In genomic region chr1:1431845-1432565, GRCh38 we compare ENCODE assay signal across 1 cellular context.
TF ChIP-seq lines count a peak whose summit lies in the region.

No MANE protein-coding gene starts in this region.

TF ChIP-seq in HepG2, 621 proteins besides CTCF, POLR2A, EP300 and RAD21 (continued from another document and continues in another):
- no peak for TF ChIP-seq GMEB2 (CRISPR knock-in tag; IDR thresholded peaks at IDR 0.05; ENCODE audit: low read depth)
- no peak for TF ChIP-seq ZFP37 (CRISPR knock-in tag; IDR thresholded peaks at IDR 0.05; ENCODE audit: borderline replicate concordance)
- TF ChIP-seq ETV6 (CRISPR knock-in tag; conservative IDR thresholded peaks at IDR 0.05) = peak; percentile 50; the same call in 1 of the 2 replicates
- TF ChIP-seq ZFX (CRISPR knock-in tag; IDR thresholded peaks at IDR 0.05; ENCODE audit: low read depth) = peak; percentile 98
- no peak for TF ChIP-seq SNAPC5 (CRISPR knock-in tag; IDR thresholded peaks at IDR 0.05; ENCODE audit: borderline replicate concordance)
- no peak; the same call in 1 of the 2 replicates for TF ChIP-seq ZNF512B (CRISPR knock-in tag; IDR thresholded peaks at IDR 0.05; ENCODE audit: borderline replicate concordance)
- no peak for TF ChIP-seq ZNF34 (CRISPR knock-in tag; IDR thresholded peaks at IDR 0.05; ENCODE audit: borderline replicate concordance)
- TF ChIP-seq HINFP (CRISPR knock-in tag; IDR thresholded peaks at IDR 0.05; ENCODE audit: low read depth) = no peak
- TF ChIP-seq DPF2 (CRISPR knock-in tag; IDR thresholded peaks at IDR 0.05; ENCODE audit: borderline replicate concordance, low read depth) = no peak; the same call in 1 of the 2 replicates
- no peak for TF ChIP-seq CENPX (CRISPR knock-in tag; IDR thresholded peaks at IDR 0.05)
- no peak for TF ChIP-seq CAMTA2 (CRISPR knock-in tag; IDR thresholded peaks at IDR 0.05; ENCODE audit: borderline replicate concordance)
- TF ChIP-seq CSRNP2 (CRISPR knock-in tag; conservative IDR thresholded peaks at IDR 0.05; ENCODE audit: low read depth) = no peak
- TF ChIP-seq PRMT3 (CRISPR knock-in tag; IDR thresholded peaks at IDR 0.05; ENCODE audit: borderline replicate concordance, low read depth) = no peak
- TF ChIP-seq FUBP1 (CRISPR knock-in tag; IDR thresholded peaks at IDR 0.05; ENCODE audit: borderline replicate concordance) = 0 out of 2 replicates have a peak, but pooled peaks have one; percentile 67
- no peak for TF ChIP-seq ZNF546 (CRISPR knock-in tag; conservative IDR thresholded peaks at IDR 0.05)
- no peak for TF ChIP-seq POGZ (CRISPR knock-in tag; IDR thresholded peaks at IDR 0.05)
- no peak for TF ChIP-seq ZNF30 (CRISPR knock-in tag; IDR thresholded peaks at IDR 0.05)
- TF ChIP-seq CENPBD1 (CRISPR knock-in tag; IDR thresholded peaks at IDR 0.05; ENCODE audit: borderline replicate concordance, low read depth) = no peak
- no peak for TF ChIP-seq FIP1L1 (IDR thresholded peaks at IDR 0.05; ENCODE audit: borderline replicate concordance, insufficient read depth, low read depth, low read length)
- no peak for TF ChIP-seq SP1 (IDR thresholded peaks at IDR 0.05)
- TF ChIP-seq SP1 (CRISPR knock-in tag; IDR thresholded peaks at IDR 0.05) = peak; percentile 37; the same call in 1 of the 2 replicates
- TF ChIP-seq HOXA7 (CRISPR knock-in tag; IDR thresholded peaks at IDR 0.05) = no peak
- TF ChIP-seq ZBTB7B (CRISPR knock-in tag; IDR thresholded peaks at IDR 0.05) = peak; percentile 95
- no peak for TF ChIP-seq ZNF567 (CRISPR knock-in tag; IDR thresholded peaks at IDR 0.05; ENCODE audit: borderline replicate concordance)
- TF ChIP-seq IRF2 (CRISPR knock-in tag; IDR thresholded peaks at IDR 0.05) = peak; percentile 76
- no peak for TF ChIP-seq ZNF678 (CRISPR knock-in tag; IDR thresholded peaks at IDR 0.05)
- 0 out of 2 replicates have a peak, but pooled peaks have one; percentile 24 for TF ChIP-seq ZNF142 (CRISPR knock-in tag; IDR thresholded peaks at IDR 0.05)
- no peak for TF ChIP-seq KLF12 (CRISPR knock-in tag; IDR thresholded peaks at IDR 0.05; ENCODE audit: borderline replicate concordance)
- no peak for TF ChIP-seq MATR3 (CRISPR knock-in tag; IDR thresholded peaks at IDR 0.05)
- no peak for TF ChIP-seq JUNB (CRISPR knock-in tag; IDR thresholded peaks at IDR 0.05; ENCODE audit: borderline replicate concordance)
- peak; percentile 69; the same call in 1 of the 2 replicates for TF ChIP-seq PAF1 (CRISPR knock-in tag; IDR thresholded peaks at IDR 0.05)
- TF ChIP-seq ZNF501 (CRISPR knock-in tag; IDR thresholded peaks at IDR 0.05) = no peak; the same call in 1 of the 2 replicates
- TF ChIP-seq ZNF337 (CRISPR knock-in tag; IDR thresholded peaks at IDR 0.05; ENCODE audit: borderline replicate concordance, low read depth) = peak; percentile 84; the same call in 1 of the 2 replicates
- no peak for TF ChIP-seq CREB1 (IDR thresholded peaks at IDR 0.05)
- no peak for TF ChIP-seq CREB1 (CRISPR knock-in tag; IDR thresholded peaks at IDR 0.05)
- no peak for TF ChIP-seq HCFC1 (IDR thresholded peaks at IDR 0.05; ENCODE audit: low read depth, low read length)
- TF ChIP-seq ZSCAN25 (CRISPR knock-in tag; IDR thresholded peaks at IDR 0.05) = peak; percentile 90
- no peak for TF ChIP-seq SMARCC2 (IDR thresholded peaks at IDR 0.05)
- TF ChIP-seq ZNF280D (CRISPR knock-in tag; IDR thresholded peaks at IDR 0.05) = no peak; the same call in 1 of the 2 replicates
- TF ChIP-seq ZSCAN20 (CRISPR knock-in tag; IDR thresholded peaks at IDR 0.05; ENCODE audit: borderline replicate concordance) = no peak
- peak; percentile 53; the same call in 1 of the 2 replicates for TF ChIP-seq GATAD1 (CRISPR knock-in tag; IDR thresholded peaks at IDR 0.05)
- TF ChIP-seq MED8 (CRISPR knock-in tag; IDR thresholded peaks at IDR 0.05; ENCODE audit: insufficient replicate concordance) = no peak
